Comparison of ENCODE assay signal across 18 cellular contexts in the genomic region with DNA sequence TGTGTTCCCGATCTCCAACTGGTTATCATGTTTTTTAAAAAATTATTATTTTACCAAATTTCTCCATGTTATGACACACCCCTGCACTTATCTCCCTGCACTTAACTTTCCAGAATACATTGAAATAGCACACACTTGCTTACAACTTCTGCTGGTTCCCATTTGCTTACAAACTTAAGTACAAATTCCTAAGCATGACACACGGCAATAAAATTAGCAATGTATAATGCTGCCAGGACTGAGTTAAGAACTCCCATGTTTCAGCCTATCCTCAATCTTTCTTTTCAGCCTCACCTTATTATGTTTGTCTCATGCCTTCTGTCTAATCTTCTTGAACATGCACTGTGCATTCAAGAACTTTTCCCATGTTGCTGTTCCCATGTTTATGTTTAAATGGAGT. TPM values are rescaled to one million over a fixed set of nuclear protein-coding genes. Genes with fewer than 3 reads are reported as not detected.
DNase-seq lines count a peak whose midpoint lies in the region; ATAC-seq, FAIRE-seq and TF ChIP-seq lines count a peak whose summit lies in the region.
"Had no signal": no experiment of that assay in that cellular context is flagged by ENCODE, and none has a peak within 500 bp of the region (broad histone marks: within the 10 kb centered on the region; RNA-seq: fewer than 3 reads in every experiment).

No MANE protein-coding gene starts in this region.

- no peak overlapping the region for H2AFZ ChIP-seq in astrocyte (ENCODE audit: low read depth, low read length)

- ATAC-seq in upper lobe of left lung (ENCODE audit: low FRiP score in 2 of 2): peak; percentile 19 to 77
- no peak for ATAC-seq in HG03045 (IDR thresholded peaks at IDR 0.05; ENCODE audit: unreplicated experiment)

- no peaks in the 10 kb centered on the region for H4K20me1 ChIP-seq in astrocyte (ENCODE audit: insufficient read depth, low read length)

- peak; percentile 64 for FAIRE-seq in astrocyte (lab: Jason Lieb, UNC)

- no peak for TF ChIP-seq EP300 in upper lobe of left lung (IDR thresholded peaks at IDR 0.05)

- peaks cover 2% of the 10 kb centered on the region for H3K9me3 Mint-ChIP-seq in astrocyte (ENCODE audit: unreplicated experiment)
- H3K9me3 Mint-ChIP-seq: IgD-negative memory B cell; neural crest cell; stimulated activated naive CD8-positive, alpha-beta T cell treated with anti-CD3 and anti-CD28 coated beads, Interleukin-15, Interleukin-2, amounts not matched to agents 100 ng/mL and 50 ng/mL, for 24 hours had no signal

- no peaks in the 10 kb centered on the region for H3K79me2 ChIP-seq in astrocyte (ENCODE audit: insufficient read depth, low read length)

- DNase-seq in HCEC 1CT (peak; percentile 90), astrocyte (ENCODE audit: low read depth) (peak; percentile 92), left ventricle myocardium inferior (no peak), upper lobe of left lung (no peak), HT-29 (ENCODE audit: low spot score) (no peak), ascending aorta (ENCODE audit: low spot score in 2 of 2) (no peak), NCI-H187 (lab: John Stamatoyannopoulos, UW) (no peak)
- DNase-seq: adrenal gland; DMS79 treated with DMSO at 0.1 percent for 48 hours; immature natural killer cell; NCI-H2029 treated with DMSO at 0.1 percent for 48 hours; stimulated activated CD4-positive, alpha-beta T cell treated with anti-CD3 and anti-CD28 coated beads, Interleukin-2, amount 100 ng/mL, for 48 hours; T-helper 9 cell had no signal

- no peaks in the 10 kb centered on the region for H3K4me1 Mint-ChIP-seq in astrocyte (ENCODE audit: low read depth, unreplicated experiment)
- H3K4me1 Mint-ChIP-seq: immature natural killer cell, neural crest cell had no signal

- H3K4me3 ChIP-seq in astrocyte (ENCODE audit: insufficient read depth, low read depth, low read length): no peak overlapping the region
- H3K4me3 ChIP-seq in left ventricle myocardium inferior: no peak overlapping the region
- H3K4me3 ChIP-seq in upper lobe of left lung: no peak overlapping the region
- no peak overlapping the region for H3K4me3 ChIP-seq in ascending aorta
- H3K4me3 ChIP-seq: adrenal gland had no signal

- H3K9me3 ChIP-seq in astrocyte (ENCODE audit: insufficient read depth, low read depth, low read length) (no peaks in the 10 kb centered on the region), left ventricle myocardium inferior (replicated peaks) (peaks cover 1% of the 10 kb centered on the region), upper lobe of left lung (no peaks in the 10 kb centered on the region), ascending aorta (no peaks in the 10 kb centered on the region)
- H3K9me3 ChIP-seq: adrenal gland had no signal

- H3K36me3 ChIP-seq in astrocyte (ENCODE audit: insufficient read depth, low read length) (no peaks in the 10 kb centered on the region), left ventricle myocardium inferior (no peaks in the 10 kb centered on the region), upper lobe of left lung (no peaks in the 10 kb centered on the region), ascending aorta (no peaks in the 10 kb centered on the region)
- H3K36me3 ChIP-seq: adrenal gland had no signal

- H3K27ac Mint-ChIP-seq in astrocyte (ENCODE audit: unreplicated experiment): no peak overlapping the region
- H3K27ac Mint-ChIP-seq: IgD-negative memory B cell; immature natural killer cell; stimulated activated naive CD8-positive, alpha-beta T cell treated with anti-CD3 and anti-CD28 coated beads, Interleukin-15, Interleukin-2, amounts not matched to agents 100 ng/mL and 50 ng/mL, for 24 hours had no signal

- H3K4me3 Mint-ChIP-seq in astrocyte (ENCODE audit: unreplicated experiment): no peak overlapping the region
- H3K4me3 Mint-ChIP-seq: IgD-negative memory B cell; immature natural killer cell; neural crest cell; stimulated activated naive CD8-positive, alpha-beta T cell treated with anti-CD3 and anti-CD28 coated beads, Interleukin-15, Interleukin-2, amounts not matched to agents 100 ng/mL and 50 ng/mL, for 24 hours had no signal

- H3K27ac ChIP-seq in astrocyte (ENCODE audit: low read depth, low read length) (no peak overlapping the region), left ventricle myocardium inferior (replicated peaks) (peak overlapping the region; percentile 57), upper lobe of left lung (no peak overlapping the region), ascending aorta (no peak overlapping the region)
- H3K27ac ChIP-seq: adrenal gland had no signal

- no peaks in the 10 kb centered on the region for H3K27me3 Mint-ChIP-seq in astrocyte (ENCODE audit: low read depth, unreplicated experiment)
- H3K27me3 Mint-ChIP-seq: IgD-negative memory B cell had no signal

- no peak overlapping the region for H3K9ac ChIP-seq in astrocyte (ENCODE audit: low read length)

- no peaks in the 10 kb centered on the region for H3K27me3 ChIP-seq in astrocyte (ENCODE audit: insufficient read depth, low read length)
- H3K27me3 ChIP-seq in left ventricle myocardium inferior (ENCODE audit: low read depth): no peaks in the 10 kb centered on the region
- no peaks in the 10 kb centered on the region for H3K27me3 ChIP-seq in upper lobe of left lung
- H3K27me3 ChIP-seq in ascending aorta: no peaks in the 10 kb centered on the region
- H3K27me3 ChIP-seq: adrenal gland had no signal

- intact Hi-C loops in left ventricle myocardium inferior (cut with micrococcal nuclease): no loop called here
- intact Hi-C loops in ascending aorta (cut with DNase I): no loop called here

- TF ChIP-seq POLR2A in upper lobe of left lung (IDR thresholded peaks at IDR 0.05): no peak

- WGBS in upper lobe of left lung, 2 donors: 65 to 72% methylated on average over 2 of the region's 2 CpGs

- H3K4me2 ChIP-seq in astrocyte (ENCODE audit: low read length): peak overlapping the region; percentile 31

- no peak for TF ChIP-seq CTCF in astrocyte (IDR thresholded peaks at IDR 0.05; ENCODE audit: insufficient read depth, low read depth, low read length)
- no peak for TF ChIP-seq CTCF in left ventricle myocardium inferior (IDR thresholded peaks at IDR 0.05; ENCODE audit: borderline replicate concordance)
- TF ChIP-seq CTCF in upper lobe of left lung (IDR thresholded peaks at IDR 0.05): no peak
- no peak for TF ChIP-seq CTCF in ascending aorta (IDR thresholded peaks at IDR 0.05)

- H3K4me1 ChIP-seq in astrocyte (ENCODE audit: insufficient read depth, low read length) (peaks cover 6% of the 10 kb centered on the region), left ventricle myocardium inferior (peaks cover 13% of the 10 kb centered on the region), upper lobe of left lung (peaks cover 0 to 11% (median 0%) of the 10 kb centered on the region in 4 donors), ascending aorta (no peaks in the 10 kb centered on the region)
- H3K4me1 ChIP-seq: adrenal gland had no signal

- H3K36me3 Mint-ChIP-seq in astrocyte (ENCODE audit: low read depth, unreplicated experiment): no peaks in the 10 kb centered on the region
- H3K36me3 Mint-ChIP-seq: IgD-negative memory B cell, immature natural killer cell had no signal

RNA-seq across cellular contexts. Expression of gene PRPS1L1, which starts 40.8 kb away (rescaled TPM):
- total RNA-seq in astrocyte (not detected in 2 replicates), left ventricle myocardium inferior (not detected), upper lobe of left lung (not detected), ascending aorta (not detected)
- not detected in 2 replicates for total RNA-seq in HT-29 (2014; rRNA removed; shearing (Covaris generic))
- total RNA-seq: adrenal gland, neural crest cell, OCI-LY7 had no signal

RNA-seq across cellular contexts. Expression of gene SNX13, which starts 46.5 kb away (rescaled TPM):
- total RNA-seq in astrocyte (32.9 and 39.7 TPM in 2 replicates), left ventricle myocardium inferior (42.2 TPM), upper lobe of left lung (100 to 1,000 TPM in 1 of 6 donors, 10 to 100 TPM in 5; 17.1 to 195 (median 53.3) TPM), ascending aorta (26.2 TPM)
- total RNA-seq in HT-29 (2014; rRNA removed; shearing (Covaris generic)): 22.7 and 23.5 TPM in 2 replicates

Comparison
In these comparisons a context has a peak if more than half of its experiments do, and no peak if none do; other contexts are left out.
1. DNase-seq: peak in HCEC 1CT (single experiment) and astrocyte (single experiment); none in left ventricle myocardium inferior (single experiment), upper lobe of left lung (0 of 2), HT-29 (single experiment), ascending aorta (0 of 2) and NCI-H187 (0 of 2).